ENCODE assay signal across 1 cellular context in genomic region chr10:80290474-80291220, GRCh38.
TF ChIP-seq lines count a peak whose summit lies in the region.

No MANE protein-coding gene starts in this region.

TF ChIP-seq in HepG2, 621 proteins besides CTCF, POLR2A, EP300 and RAD21 (continued from another document and continues in another):
- TF ChIP-seq, protein P1, sequence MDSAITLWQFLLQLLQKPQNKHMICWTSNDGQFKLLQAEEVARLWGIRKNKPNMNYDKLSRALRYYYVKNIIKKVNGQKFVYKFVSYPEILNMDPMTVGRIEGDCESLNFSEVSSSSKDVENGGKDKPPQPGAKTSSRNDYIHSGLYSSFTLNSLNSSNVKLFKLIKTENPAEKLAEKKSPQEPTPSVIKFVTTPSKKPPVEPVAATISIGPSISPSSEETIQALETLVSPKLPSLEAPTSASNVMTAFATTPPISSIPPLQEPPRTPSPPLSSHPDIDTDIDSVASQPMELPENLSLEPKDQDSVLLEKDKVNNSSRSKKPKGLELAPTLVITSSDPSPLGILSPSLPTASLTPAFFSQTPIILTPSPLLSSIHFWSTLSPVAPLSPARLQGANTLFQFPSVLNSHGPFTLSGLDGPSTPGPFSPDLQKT (CRISPR knock-in tag; IDR thresholded peaks at IDR 0.05; ENCODE audit: borderline replicate concordance) = no peak
- TF ChIP-seq KMT2A (CRISPR knock-in tag; IDR thresholded peaks at IDR 0.05) (no peak), RBAK (CRISPR knock-in tag; IDR thresholded peaks at IDR 0.05) (no peak), MYNN (CRISPR knock-in tag; IDR thresholded peaks at IDR 0.05; ENCODE audit: low read depth) (no peak), ATM (IDR thresholded peaks at IDR 0.05; ENCODE audit: borderline replicate concordance) (no peak), THYN1 (CRISPR knock-in tag; IDR thresholded peaks at IDR 0.05; ENCODE audit: borderline replicate concordance, low read depth) (no peak), KDM2A (CRISPR knock-in tag; IDR thresholded peaks at IDR 0.05; ENCODE audit: borderline replicate concordance, low read depth) (no peak), ZBTB14 (CRISPR knock-in tag; IDR thresholded peaks at IDR 0.05) (no peak), MIER3 (CRISPR knock-in tag; IDR thresholded peaks at IDR 0.05; ENCODE audit: borderline replicate concordance) (no peak), EEA1 (CRISPR knock-in tag; IDR thresholded peaks at IDR 0.05; ENCODE audit: borderline replicate concordance) (no peak), ZNF44 (CRISPR knock-in tag; IDR thresholded peaks at IDR 0.05) (no peak), BORCS8-MEF2B (CRISPR knock-in tag; IDR thresholded peaks at IDR 0.05) (no peak), TEAD2 (CRISPR knock-in tag; IDR thresholded peaks at IDR 0.05) (no peak), GABPA (IDR thresholded peaks at IDR 0.05; ENCODE audit: low read depth, low read length) (no peak), GABPA (CRISPR knock-in tag; IDR thresholded peaks at IDR 0.05; ENCODE audit: low read depth) (peak; percentile 20; the same call in 1 of the 2 replicates), ZNF775 (CRISPR knock-in tag; IDR thresholded peaks at IDR 0.05; ENCODE audit: borderline replicate concordance) (no peak), ZNF7 (CRISPR knock-in tag; IDR thresholded peaks at IDR 0.05) (peak; percentile 76), HES4 (CRISPR knock-in tag; IDR thresholded peaks at IDR 0.05; ENCODE audit: borderline replicate concordance) (no peak), PAWR (CRISPR knock-in tag; IDR thresholded peaks at IDR 0.05; ENCODE audit: borderline replicate concordance) (no peak), ZFY (CRISPR knock-in tag; IDR thresholded peaks at IDR 0.05) (no peak), MAX (IDR thresholded peaks at IDR 0.05) (peak; percentile 28; the same call in 1 of the 2 replicates), TEAD3 (CRISPR knock-in tag; optimal IDR thresholded peaks at IDR 0.05; ENCODE audit: borderline replicate concordance) (peak; percentile 63), POGZ (CRISPR knock-in tag; IDR thresholded peaks at IDR 0.05) (no peak), CEBPB (IDR thresholded peaks at IDR 0.05; ENCODE audit: borderline replicate concordance, low read depth, low read length) (peak; percentile 77), ARID2 (CRISPR knock-in tag; IDR thresholded peaks at IDR 0.05; ENCODE audit: borderline replicate concordance) (no peak), IKZF1 (IDR thresholded peaks at IDR 0.05) (no peak), ZNF230 (CRISPR knock-in tag; IDR thresholded peaks at IDR 0.05) (no peak), PCBP2 (optimal IDR thresholded peaks at IDR 0.05; ENCODE audit: low read depth, low read length, poor library complexity, severe bottlenecking) (no peak), KAT8 (CRISPR knock-in tag; IDR thresholded peaks at IDR 0.05) (peak; percentile 49; the same call in 1 of the 2 replicates), ZNF646 (CRISPR knock-in tag; IDR thresholded peaks at IDR 0.05) (no peak), NKX3-1 (CRISPR knock-in tag; IDR thresholded peaks at IDR 0.05) (no peak), SOX13 (IDR thresholded peaks at IDR 0.05) (peak; percentile 36; the same call in 1 of the 2 replicates), SOX13 (CRISPR knock-in tag; conservative IDR thresholded peaks at IDR 0.05 in 1 of 2, IDR thresholded peaks at IDR 0.05 in 1 of 2) (peak in 1 of 2 experiments; percentile 73; a peak in 2 of 4 replicates), ZNF782 (CRISPR knock-in tag; IDR thresholded peaks at IDR 0.05; ENCODE audit: borderline replicate concordance) (no peak), RFXANK (CRISPR knock-in tag; IDR thresholded peaks at IDR 0.05) (no peak)
- TF ChIP-seq, protein P2, sequence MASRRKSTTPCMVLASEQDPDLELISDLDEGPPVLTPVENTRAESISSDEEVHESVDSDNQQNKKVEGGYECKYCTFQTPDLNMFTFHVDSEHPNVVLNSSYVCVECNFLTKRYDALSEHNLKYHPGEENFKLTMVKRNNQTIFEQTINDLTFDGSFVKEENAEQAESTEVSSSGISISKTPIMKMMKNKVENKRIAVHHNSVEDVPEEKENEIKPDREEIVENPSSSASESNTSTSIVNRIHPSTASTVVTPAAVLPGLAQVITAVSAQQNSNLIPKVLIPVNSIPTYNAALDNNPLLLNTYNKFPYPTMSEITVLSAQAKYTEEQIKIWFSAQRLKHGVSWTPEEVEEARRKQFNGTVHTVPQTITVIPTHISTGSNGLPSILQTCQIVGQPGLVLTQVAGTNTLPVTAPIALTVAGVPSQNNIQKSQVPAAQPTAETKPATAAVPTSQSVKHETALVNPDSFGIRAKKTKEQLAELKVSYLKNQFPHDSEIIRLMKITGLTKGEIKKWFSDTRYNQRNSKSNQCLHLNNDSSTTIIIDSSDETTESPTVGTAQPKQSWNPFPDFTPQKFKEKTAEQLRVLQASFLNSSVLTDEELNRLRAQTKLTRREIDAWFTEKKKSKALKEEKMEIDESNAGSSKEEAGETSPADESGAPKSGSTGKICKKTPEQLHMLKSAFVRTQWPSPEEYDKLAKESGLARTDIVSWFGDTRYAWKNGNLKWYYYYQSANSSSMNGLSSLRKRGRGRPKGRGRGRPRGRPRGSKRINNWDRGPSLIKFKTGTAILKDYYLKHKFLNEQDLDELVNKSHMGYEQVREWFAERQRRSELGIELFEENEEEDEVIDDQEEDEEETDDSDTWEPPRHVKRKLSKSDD (CRISPR knock-in tag; IDR thresholded peaks at IDR 0.05; ENCODE audit: low read depth) = no peak
- TF ChIP-seq, protein P3, sequence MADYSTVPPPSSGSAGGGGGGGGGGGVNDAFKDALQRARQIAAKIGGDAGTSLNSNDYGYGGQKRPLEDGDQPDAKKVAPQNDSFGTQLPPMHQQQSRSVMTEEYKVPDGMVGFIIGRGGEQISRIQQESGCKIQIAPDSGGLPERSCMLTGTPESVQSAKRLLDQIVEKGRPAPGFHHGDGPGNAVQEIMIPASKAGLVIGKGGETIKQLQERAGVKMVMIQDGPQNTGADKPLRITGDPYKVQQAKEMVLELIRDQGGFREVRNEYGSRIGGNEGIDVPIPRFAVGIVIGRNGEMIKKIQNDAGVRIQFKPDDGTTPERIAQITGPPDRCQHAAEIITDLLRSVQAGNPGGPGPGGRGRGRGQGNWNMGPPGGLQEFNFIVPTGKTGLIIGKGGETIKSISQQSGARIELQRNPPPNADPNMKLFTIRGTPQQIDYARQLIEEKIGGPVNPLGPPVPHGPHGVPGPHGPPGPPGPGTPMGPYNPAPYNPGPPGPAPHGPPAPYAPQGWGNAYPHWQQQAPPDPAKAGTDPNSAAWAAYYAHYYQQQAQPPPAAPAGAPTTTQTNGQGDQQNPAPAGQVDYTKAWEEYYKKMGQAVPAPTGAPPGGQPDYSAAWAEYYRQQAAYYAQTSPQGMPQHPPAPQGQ (CRISPR knock-in tag; IDR thresholded peaks at IDR 0.05; ENCODE audit: borderline replicate concordance) = no peak
- TF ChIP-seq, protein P4, sequence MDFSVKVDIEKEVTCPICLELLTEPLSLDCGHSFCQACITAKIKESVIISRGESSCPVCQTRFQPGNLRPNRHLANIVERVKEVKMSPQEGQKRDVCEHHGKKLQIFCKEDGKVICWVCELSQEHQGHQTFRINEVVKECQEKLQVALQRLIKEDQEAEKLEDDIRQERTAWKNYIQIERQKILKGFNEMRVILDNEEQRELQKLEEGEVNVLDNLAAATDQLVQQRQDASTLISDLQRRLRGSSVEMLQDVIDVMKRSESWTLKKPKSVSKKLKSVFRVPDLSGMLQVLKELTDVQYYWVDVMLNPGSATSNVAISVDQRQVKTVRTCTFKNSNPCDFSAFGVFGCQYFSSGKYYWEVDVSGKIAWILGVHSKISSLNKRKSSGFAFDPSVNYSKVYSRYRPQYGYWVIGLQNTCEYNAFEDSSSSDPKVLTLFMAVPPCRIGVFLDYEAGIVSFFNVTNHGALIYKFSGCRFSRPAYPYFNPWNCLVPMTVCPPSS (IDR thresholded peaks at IDR 0.05) = no peak
- TF ChIP-seq, protein P5, sequence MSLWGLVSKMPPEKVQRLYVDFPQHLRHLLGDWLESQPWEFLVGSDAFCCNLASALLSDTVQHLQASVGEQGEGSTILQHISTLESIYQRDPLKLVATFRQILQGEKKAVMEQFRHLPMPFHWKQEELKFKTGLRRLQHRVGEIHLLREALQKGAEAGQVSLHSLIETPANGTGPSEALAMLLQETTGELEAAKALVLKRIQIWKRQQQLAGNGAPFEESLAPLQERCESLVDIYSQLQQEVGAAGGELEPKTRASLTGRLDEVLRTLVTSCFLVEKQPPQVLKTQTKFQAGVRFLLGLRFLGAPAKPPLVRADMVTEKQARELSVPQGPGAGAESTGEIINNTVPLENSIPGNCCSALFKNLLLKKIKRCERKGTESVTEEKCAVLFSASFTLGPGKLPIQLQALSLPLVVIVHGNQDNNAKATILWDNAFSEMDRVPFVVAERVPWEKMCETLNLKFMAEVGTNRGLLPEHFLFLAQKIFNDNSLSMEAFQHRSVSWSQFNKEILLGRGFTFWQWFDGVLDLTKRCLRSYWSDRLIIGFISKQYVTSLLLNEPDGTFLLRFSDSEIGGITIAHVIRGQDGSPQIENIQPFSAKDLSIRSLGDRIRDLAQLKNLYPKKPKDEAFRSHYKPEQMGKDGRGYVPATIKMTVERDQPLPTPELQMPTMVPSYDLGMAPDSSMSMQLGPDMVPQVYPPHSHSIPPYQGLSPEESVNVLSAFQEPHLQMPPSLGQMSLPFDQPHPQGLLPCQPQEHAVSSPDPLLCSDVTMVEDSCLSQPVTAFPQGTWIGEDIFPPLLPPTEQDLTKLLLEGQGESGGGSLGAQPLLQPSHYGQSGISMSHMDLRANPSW (CRISPR knock-in tag; IDR thresholded peaks at IDR 0.05; ENCODE audit: borderline replicate concordance) = no peak
- TF ChIP-seq, protein P6, sequence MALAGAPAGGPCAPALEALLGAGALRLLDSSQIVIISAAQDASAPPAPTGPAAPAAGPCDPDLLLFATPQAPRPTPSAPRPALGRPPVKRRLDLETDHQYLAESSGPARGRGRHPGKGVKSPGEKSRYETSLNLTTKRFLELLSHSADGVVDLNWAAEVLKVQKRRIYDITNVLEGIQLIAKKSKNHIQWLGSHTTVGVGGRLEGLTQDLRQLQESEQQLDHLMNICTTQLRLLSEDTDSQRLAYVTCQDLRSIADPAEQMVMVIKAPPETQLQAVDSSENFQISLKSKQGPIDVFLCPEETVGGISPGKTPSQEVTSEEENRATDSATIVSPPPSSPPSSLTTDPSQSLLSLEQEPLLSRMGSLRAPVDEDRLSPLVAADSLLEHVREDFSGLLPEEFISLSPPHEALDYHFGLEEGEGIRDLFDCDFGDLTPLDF (CRISPR knock-in tag; IDR thresholded peaks at IDR 0.05) = no peak
- TF ChIP-seq, protein P7, sequence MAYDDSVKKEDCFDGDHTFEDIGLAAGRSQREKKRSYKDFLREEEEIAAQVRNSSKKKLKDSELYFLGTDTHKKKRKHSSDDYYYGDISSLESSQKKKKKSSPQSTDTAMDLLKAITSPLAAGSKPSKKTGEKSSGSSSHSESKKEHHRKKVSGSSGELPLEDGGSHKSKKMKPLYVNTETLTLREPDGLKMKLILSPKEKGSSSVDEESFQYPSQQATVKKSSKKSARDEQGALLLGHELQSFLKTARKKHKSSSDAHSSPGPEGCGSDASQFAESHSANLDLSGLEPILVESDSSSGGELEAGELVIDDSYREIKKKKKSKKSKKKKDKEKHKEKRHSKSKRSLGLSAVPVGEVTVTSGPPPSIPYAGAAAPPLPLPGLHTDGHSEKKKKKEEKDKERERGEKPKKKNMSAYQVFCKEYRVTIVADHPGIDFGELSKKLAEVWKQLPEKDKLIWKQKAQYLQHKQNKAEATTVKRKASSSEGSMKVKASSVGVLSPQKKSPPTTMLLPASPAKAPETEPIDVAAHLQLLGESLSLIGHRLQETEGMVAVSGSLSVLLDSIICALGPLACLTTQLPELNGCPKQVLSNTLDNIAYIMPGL (CRISPR knock-in tag; IDR thresholded peaks at IDR 0.05; ENCODE audit: borderline replicate concordance in 1 of 2, low read depth in 1 of 2) = no peak
